9 cellular contexts compared by ENCODE assay signal in the genomic region with DNA sequence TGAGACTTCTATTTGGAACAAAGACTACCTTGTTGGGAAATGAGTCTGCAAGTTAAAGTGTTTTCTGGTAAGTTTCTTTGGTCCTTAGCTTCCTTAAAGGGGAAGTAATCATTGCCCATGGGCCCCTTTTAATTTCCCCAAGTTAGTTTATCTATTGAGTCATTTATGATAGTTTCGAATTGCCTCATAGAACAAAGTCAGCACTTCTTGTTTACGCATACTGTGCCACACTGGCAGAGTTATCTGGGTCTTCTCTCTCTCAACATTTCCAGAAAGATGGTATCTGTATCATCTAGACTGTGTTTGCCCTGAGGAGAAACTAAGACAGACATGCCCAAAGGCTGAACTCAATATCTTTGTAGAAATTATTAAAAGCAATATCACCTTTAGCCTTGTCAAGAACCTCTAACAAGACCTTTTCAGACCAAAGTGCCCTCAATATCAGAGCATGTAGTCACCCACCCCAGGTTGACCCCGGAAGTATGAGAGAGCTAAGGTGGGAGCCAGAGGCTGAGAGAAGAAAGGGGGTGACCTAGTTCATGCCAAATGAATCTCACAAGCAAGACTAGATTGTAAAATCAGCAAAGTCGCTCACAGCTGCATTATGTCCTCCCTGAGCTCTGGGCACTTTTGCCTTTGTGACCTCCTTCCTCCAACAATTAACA. TPM values are rescaled to one million over a fixed set of nuclear protein-coding genes. Genes with fewer than 3 reads are reported as not detected.
DNase-seq lines count a peak whose midpoint lies in the region; ATAC-seq and TF ChIP-seq lines count a peak whose summit lies in the region.
"Had no signal": no experiment of that assay in that cellular context is flagged by ENCODE, and none has a peak within 500 bp of the region (broad histone marks: within the 10 kb centered on the region; RNA-seq: fewer than 3 reads in every experiment).

No MANE protein-coding gene starts in this region.

- peak overlapping the region in 5 of 7 donors; percentile 6 to 65 (median 50) for H3K27ac Mint-ChIP-seq in CD4-positive, alpha-beta memory T cell
- H3K27ac Mint-ChIP-seq in osteocyte (ENCODE audit: unreplicated experiment) = no peak overlapping the region

- no peak overlapping the region for H3K27ac ChIP-seq in CD4-positive, alpha-beta memory T cell (ENCODE audit: low read depth, low read length)
- H3K27ac ChIP-seq in heart right ventricle (peak overlapping the region in 3 of 10 donors; percentile 6 to 90 (median 39)), substantia nigra (ENCODE audit: low read depth, low read length, poor library complexity, severe bottlenecking) (no peak overlapping the region)

- H3K27me3 Mint-ChIP-seq in CD4-positive, alpha-beta memory T cell = no peaks in the 10 kb centered on the region
- no peaks in the 10 kb centered on the region for H3K27me3 Mint-ChIP-seq in osteocyte (ENCODE audit: unreplicated experiment)

- H3K4me3 ChIP-seq in CD4-positive, alpha-beta memory T cell (ENCODE audit: low read length in 2 of 2) = no peak overlapping the region
- H3K4me3 ChIP-seq in heart right ventricle = no peak overlapping the region

- no peak for DNase-seq in CD4-positive, alpha-beta memory T cell
- DNase-seq in heart right ventricle (no peak), substantia nigra (lab: John Stamatoyannopoulos, UW) (no peak), osteocyte (ENCODE audit: extremely low spot score, unreplicated experiment) (no peak), islet precursor cell (no peak), NCI-H187 treated with DMSO at 0.1 percent for 48 hours (lab: John Stamatoyannopoulos, UW) (no peak)
- DNase-seq: mesendoderm had no signal

- H3K9me3 Mint-ChIP-seq in CD4-positive, alpha-beta memory T cell = no peaks in the 10 kb centered on the region
- H3K9me3 Mint-ChIP-seq in osteocyte (ENCODE audit: unreplicated experiment) = no peaks in the 10 kb centered on the region

- H3K36me3 Mint-ChIP-seq in CD4-positive, alpha-beta memory T cell = peaks cover 0 to 5% of the 10 kb centered on the region in 2 donors
- H3K36me3 Mint-ChIP-seq in osteocyte (ENCODE audit: unreplicated experiment) = no peaks in the 10 kb centered on the region

- H3K4me1 ChIP-seq in CD4-positive, alpha-beta memory T cell (ENCODE audit: insufficient read depth, low read length) = peaks cover under 1% of the 10 kb centered on the region
- peaks cover 0 to 57% (median 0%) of the 10 kb centered on the region in 9 donors for H3K4me1 ChIP-seq in heart right ventricle

- H3K36me3 ChIP-seq in CD4-positive, alpha-beta memory T cell (ENCODE audit: insufficient read depth, low read length) = no peaks in the 10 kb centered on the region
- H3K36me3 ChIP-seq in heart right ventricle = no peaks in the 10 kb centered on the region

- no peak for TF ChIP-seq CTCF in heart right ventricle (IDR thresholded peaks at IDR 0.05)
- TF ChIP-seq CTCF in osteocyte (IDR thresholded peaks at IDR 0.05) = no peak

- CTCF ChIA-PET in CD4-positive, alpha-beta memory T cell (lab: Charles Lee; ENCODE audit: partially characterized antibody) = no interaction called here

- no peaks in the 10 kb centered on the region for H3K27me3 ChIP-seq in CD4-positive, alpha-beta memory T cell (ENCODE audit: insufficient read depth, low read length)
- H3K27me3 ChIP-seq in heart right ventricle = peaks cover 0 to 7% (median 0%) of the 10 kb centered on the region in 7 donors

- no peaks in the 10 kb centered on the region for H3K9me3 ChIP-seq in CD4-positive, alpha-beta memory T cell (ENCODE audit: control insufficient read depth in 1 of 2, low read length in 2 of 2)
- no peaks in the 10 kb centered on the region for H3K9me3 ChIP-seq in heart right ventricle

- peaks cover 0 to 8% (median under 1%) of the 10 kb centered on the region in 4 donors for H3K4me1 Mint-ChIP-seq in CD4-positive, alpha-beta memory T cell
- H3K4me1 Mint-ChIP-seq in osteocyte (ENCODE audit: unreplicated experiment) = no peaks in the 10 kb centered on the region

- ATAC-seq in GM19395 (IDR thresholded peaks at IDR 0.05; ENCODE audit: unreplicated experiment) (peak; percentile 90), HG03442 (IDR thresholded peaks at IDR 0.05; ENCODE audit: unreplicated experiment) (peak; percentile 82), heart right ventricle (peak in 5 of 8 donors; percentile 33 to 72 (median 40))

- intact Hi-C loops in CD4-positive, alpha-beta memory T cell (cut with micrococcal nuclease) = no loop called here
- intact Hi-C loops in heart right ventricle (cut with DNase I) = no loop called here

- H3K4me3 Mint-ChIP-seq in CD4-positive, alpha-beta memory T cell = no peak overlapping the region
- no peak overlapping the region for H3K4me3 Mint-ChIP-seq in osteocyte (ENCODE audit: unreplicated experiment)

- WGBS in heart right ventricle, 2 donors = 69 to 84% methylated on average over 4 of the region's 4 CpGs

- POLR2A ChIA-PET in CD4-positive, alpha-beta memory T cell (lab: Charles Lee; ENCODE audit: partially characterized antibody) = no interaction called here

RNA-seq across cellular contexts. Expression of a gene that starts 40.0 kb away (rescaled TPM):
- total RNA-seq in CD4-positive, alpha-beta memory T cell = 10 to 100 TPM; 14.2 to 15.5 TPM
- 10 to 100 TPM; 26.0 to 35.0 TPM for polyA plus RNA-seq in CD4-positive, alpha-beta memory T cell
- total RNA-seq in heart right ventricle (1 to 10 TPM in 1 of 10 donors, under 1 TPM in 9; 0.09 to 3.2 (median 0.29) TPM), osteocyte (not detected in 2 replicates)
- polyA plus RNA-seq in heart right ventricle = under 1 TPM; 0.29 TPM

RNA-seq across cellular contexts. Expression of a gene that starts 51.9 kb away (rescaled TPM):
- total RNA-seq in CD4-positive, alpha-beta memory T cell = 10 to 100 TPM; 26.6 to 28.7 TPM
- 10 to 100 TPM; 23.4 to 27.9 TPM for polyA plus RNA-seq in CD4-positive, alpha-beta memory T cell
- 10 to 100 TPM; 11.2 to 19.4 (median 14.9) TPM for total RNA-seq in heart right ventricle
- polyA plus RNA-seq in heart right ventricle = 1 to 10 TPM; 4.7 to 9.3 TPM
- 15.8 and 21.3 TPM in 2 replicates for total RNA-seq in osteocyte

Comparison
In these comparisons a context has a peak if more than half of its experiments do, and no peak if none do; other contexts are left out.
1. ATAC-seq: peak in every context shown above with its lines; median percentile 90 in GM19395; 82 in HG03442; 40 in heart right ventricle.